ENCODE assay signal across 10 cellular contexts in genomic region chr12:56029166-56029519, GRCh38. TPM values are rescaled to one million over a fixed set of nuclear protein-coding genes. Genes with fewer than 3 reads are reported as not detected.
DNase-seq lines count a peak whose midpoint lies in the region; ATAC-seq, FAIRE-seq and TF ChIP-seq lines count a peak whose summit lies in the region.
"Had no signal": no experiment of that assay in that cellular context is flagged by ENCODE, and none has a peak within 500 bp of the region (broad histone marks: within the 10 kb centered on the region; RNA-seq: fewer than 3 reads in every experiment).

No MANE protein-coding gene starts in this region.

- no peaks in the 10 kb centered on the region for H3K27me3 ChIP-seq in RWPE2 (ENCODE audit: insufficient read depth, poor library complexity, severe bottlenecking)
- H3K27me3 ChIP-seq in esophagus (ENCODE audit: control insufficient read depth in 1 of 2, insufficient read depth in 2 of 2, low read length in 2 of 2): no peaks in the 10 kb centered on the region
- no peaks in the 10 kb centered on the region for H3K27me3 ChIP-seq in pancreas
- no peaks in the 10 kb centered on the region for H3K27me3 ChIP-seq in endodermal cell (ENCODE audit: control insufficient read depth, insufficient read depth, low read length, poor library complexity, severe bottlenecking)

- no peak for FAIRE-seq in pancreas (lab: Jason Lieb, UNC)

- H3K4me1 Mint-ChIP-seq in endodermal cell: no peaks in the 10 kb centered on the region

- H3K36me3 ChIP-seq in RWPE2 (ENCODE audit: low read depth) (no peaks in the 10 kb centered on the region; the same call in 1 of the 2 replicates), esophagus (ENCODE audit: control insufficient read depth in 2 of 2, insufficient read depth in 2 of 2, low read length in 1 of 2) (peaks cover 6 to 15% of the 10 kb centered on the region in 2 donors), pancreas (peaks cover 0 to 3% (median 0%) of the 10 kb centered on the region in 3 donors), endodermal cell (ENCODE audit: control insufficient read depth, insufficient read depth, low read length) (peaks cover 29% of the 10 kb centered on the region)

- TF ChIP-seq CTCF in RWPE2 (IDR thresholded peaks at IDR 0.05; ENCODE audit: poor library complexity, severe bottlenecking) (no peak), pancreas (IDR thresholded peaks at IDR 0.05) (no peak), endodermal cell (conservative IDR thresholded peaks at IDR 0.05) (no peak)

- ATAC-seq in RWPE2 (ENCODE audit: low read depth): peak; percentile 55
- ATAC-seq in pancreas: peak; percentile 31 to 68 (median 41)
- no peak for ATAC-seq in HG02610 (IDR thresholded peaks at IDR 0.05; ENCODE audit: unreplicated experiment)
- ATAC-seq in HG03095 (IDR thresholded peaks at IDR 0.05; ENCODE audit: unreplicated experiment): no peak

- no peaks in the 10 kb centered on the region for H3K27me3 Mint-ChIP-seq in endodermal cell (ENCODE audit: insufficient read depth)

- H3K27ac Mint-ChIP-seq in endodermal cell: no peak overlapping the region

- H3K36me3 Mint-ChIP-seq in endodermal cell (ENCODE audit: low read depth): peaks cover 67% of the 10 kb centered on the region

- H3K4me3 ChIP-seq in RWPE2 (ENCODE audit: severe bottlenecking) (no peak overlapping the region), esophagus (ENCODE audit: low read depth in 1 of 2, low read length in 2 of 2) (no peak overlapping the region), pancreas (no peak overlapping the region), endodermal cell (ENCODE audit: low read length) (no peak overlapping the region)

- H3K9me3 ChIP-seq in RWPE2 (ENCODE audit: severe bottlenecking): no peaks in the 10 kb centered on the region
- H3K9me3 ChIP-seq in esophagus (ENCODE audit: control insufficient read depth in 2 of 2, insufficient read depth in 1 of 2, low read depth in 1 of 2, low read length in 1 of 2): no peaks in the 10 kb centered on the region
- H3K9me3 ChIP-seq in pancreas: no peaks in the 10 kb centered on the region
- no peaks in the 10 kb centered on the region for H3K9me3 ChIP-seq in endodermal cell (ENCODE audit: control insufficient read depth, low read length)

- H3K9ac ChIP-seq in endodermal cell (ENCODE audit: extremely low read depth, low read length, poor library complexity, severe bottlenecking): no peak overlapping the region

- H3K4me3 Mint-ChIP-seq in endodermal cell: no peak overlapping the region

- peak; percentile 50 for DNase-seq in EL
- DNase-seq in RWPE2 (ENCODE audit: low spot score): no peak
- DNase-seq in pancreas: no peak
- DNase-seq in endodermal cell: no peak
- DNase-seq: DMS153, NCI-H510A had no signal

- intact Hi-C loops in pancreas (cut with DNase I): no loop called here

- H3K9me3 Mint-ChIP-seq in endodermal cell: no peaks in the 10 kb centered on the region

- H3K27ac ChIP-seq in RWPE2 (ENCODE audit: poor library complexity, severe bottlenecking) (peak overlapping the region; percentile 38), esophagus (ENCODE audit: low read depth in 2 of 2, low read length in 1 of 2) (peak overlapping the region; percentile 76 to 88), pancreas (peak overlapping the region in 2 of 4 donors; percentile 33 to 57), endodermal cell (ENCODE audit: low read depth, low read length) (no peak overlapping the region)

- H3K4me1 ChIP-seq in RWPE2 (ENCODE audit: insufficient read depth, poor library complexity, severe bottlenecking) (peaks cover 6% of the 10 kb centered on the region), esophagus (ENCODE audit: control insufficient read depth in 2 of 2, insufficient read depth in 2 of 2, low read length in 1 of 2) (no peaks in the 10 kb centered on the region), pancreas (peaks cover 0 to 8% (median 5%) of the 10 kb centered on the region in 3 donors), endodermal cell (ENCODE audit: control insufficient read depth, insufficient read depth, low read length) (no peaks in the 10 kb centered on the region)

RNA-seq across cellular contexts. Expression of gene IKZF4, which starts 8.3 kb away (rescaled TPM):
- polyA plus RNA-seq in esophagus (1 to 10 TPM; 1.5 TPM), pancreas (1 to 10 TPM; 1.8 to 3.7 TPM)
- total RNA-seq in pancreas (1 to 10 TPM; 2.4 to 5.0 (median 3.1) TPM), endodermal cell (10 to 100 TPM in 1 of 2 donors, 1 to 10 TPM in 1; 9.8 to 10.2 TPM)
- 21.4 TPM for polyA plus RNA-seq in endodermal cell (2013, experiment 1 of 2)
- polyA plus RNA-seq in endodermal cell (2013, experiment 2 of 2): 17.5 TPM

RNA-seq across cellular contexts. Expression of gene RPS26, which starts 12.6 kb away (rescaled TPM):
- polyA plus RNA-seq in esophagus (100 to 1,000 TPM; 899 to 941 TPM), pancreas (100 to 1,000 TPM; 438 to 593 TPM)
- total RNA-seq in pancreas (10 to 100 TPM; 13.8 to 37.2 (median 27.5) TPM), endodermal cell (10 to 100 TPM; 35.8 to 58.6 TPM)
- polyA plus RNA-seq in endodermal cell (2013, experiment 1 of 2): 2,066 TPM
- 1,971 TPM for polyA plus RNA-seq in endodermal cell (2013, experiment 2 of 2)

RNA-seq across cellular contexts. Expression of gene SUOX, which starts 32.1 kb away (rescaled TPM):
- polyA plus RNA-seq in esophagus (10 to 100 TPM; 14.3 to 14.9 TPM), pancreas (10 to 100 TPM; 15.4 to 20.4 TPM)
- total RNA-seq in pancreas (10 to 100 TPM in 3 of 6 donors, 1 to 10 TPM in 3; 6.0 to 17.4 (median 9.2) TPM), endodermal cell (10 to 100 TPM; 23.2 to 27.5 TPM)
- 22.5 TPM for polyA plus RNA-seq in endodermal cell (2013, experiment 1 of 2)
- 20.3 TPM for polyA plus RNA-seq in endodermal cell (2013, experiment 2 of 2)

RNA-seq across cellular contexts. Expression of gene ERBB3, which starts 50.8 kb away (rescaled TPM):
- polyA plus RNA-seq in esophagus: 100 to 1,000 TPM in 1 of 2 donors, 10 to 100 TPM in 1; 49.4 to 102 TPM
- 100 to 1,000 TPM in 1 of 6 donors, 10 to 100 TPM in 5; 29.5 to 106 (median 50.7) TPM for total RNA-seq in pancreas
- 10 to 100 TPM; 35.1 to 50.1 TPM for polyA plus RNA-seq in pancreas
- 10 to 100 TPM; 45.7 to 51.8 TPM for total RNA-seq in endodermal cell
- polyA plus RNA-seq in endodermal cell (2013, experiment 1 of 2): 41.7 TPM
- 35.4 TPM for polyA plus RNA-seq in endodermal cell (2013, experiment 2 of 2)
- total RNA-seq: glomerular endothelial cell had no signal

RNA-seq across cellular contexts. Expression of gene RAB5B, which starts 55.3 kb away (rescaled TPM):
- polyA plus RNA-seq in esophagus (10 to 100 TPM; 78.2 to 88.8 TPM), pancreas (10 to 100 TPM; 19.8 to 37.1 TPM)
- total RNA-seq in pancreas (10 to 100 TPM; 25.8 to 76.8 (median 37.6) TPM), endodermal cell (10 to 100 TPM; 91.3 to 95.5 TPM)
- 90.8 TPM for polyA plus RNA-seq in endodermal cell (2013, experiment 1 of 2)
- 94.2 TPM for polyA plus RNA-seq in endodermal cell (2013, experiment 2 of 2)

Comparison
In these comparisons a context has a peak if more than half of its experiments do, and no peak if none do; other contexts are left out.
1. ATAC-seq: peak in RWPE2 (single experiment) and pancreas (4 of 4); none in HG02610 (single experiment) and HG03095 (single experiment).